10 cellular contexts compared by ENCODE assay signal in the genomic region with DNA sequence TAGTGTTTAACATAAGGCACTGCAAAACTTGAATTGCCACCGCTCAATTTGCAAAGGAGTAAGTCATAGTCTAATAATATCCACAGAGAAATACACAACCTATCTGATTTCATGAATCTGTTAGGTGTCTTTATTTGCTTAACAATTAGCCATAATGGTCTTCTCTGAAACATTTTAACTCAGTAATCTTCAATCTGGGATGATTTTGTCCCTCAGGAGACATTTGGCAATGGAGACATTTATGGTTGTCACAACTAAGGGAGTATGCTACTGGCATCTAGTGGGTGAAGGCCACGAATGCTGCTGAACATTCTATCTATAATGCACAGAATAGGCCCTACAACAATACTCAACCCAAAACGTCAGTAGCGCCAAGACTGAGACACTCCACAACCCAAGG. TPM values are rescaled to one million over a fixed set of nuclear protein-coding genes. Genes with fewer than 3 reads are reported as not detected.
DNase-seq lines count a peak whose midpoint lies in the region; ATAC-seq, FAIRE-seq and TF ChIP-seq lines count a peak whose summit lies in the region.
"Had no signal": no experiment of that assay in that cellular context is flagged by ENCODE, and none has a peak within 500 bp of the region (broad histone marks: within the 10 kb centered on the region; RNA-seq: fewer than 3 reads in every experiment).

No MANE protein-coding gene starts in this region.

- peak overlapping the region in 4 of 10 donors; percentile 22 to 40 (median 33) for H3K4me3 Mint-ChIP-seq in naive thymus-derived CD8-positive, alpha-beta T cell

- CTCF ChIA-PET in K562 (lab: Yijun Ruan, JAX; ENCODE audit: low intra/inter-chr PET ratio) (no interaction called here), mammary epithelial cell (lab: Charles Lee; ENCODE audit: low non-redundant PET) (interaction anchor here (0.6 kb wide), 1 partner anchor 163 kb away, joined by 3 read pairs; no protein-coding TSS in a partner anchor)

- H3K9me1 ChIP-seq in K562 (ENCODE audit: control insufficient read depth, insufficient read depth, low read length): no peaks in the 10 kb centered on the region

- H3K9me3 ChIP-seq in DOHH2 (ENCODE audit: control insufficient read depth, insufficient read depth, low read length): no peaks in the 10 kb centered on the region
- H3K9me3 ChIP-seq in Loucy (ENCODE audit: insufficient read depth, low read depth, low read length): no peaks in the 10 kb centered on the region
- no peaks in the 10 kb centered on the region for H3K9me3 ChIP-seq in K562 (replicated peaks; ENCODE audit: control insufficient read depth, insufficient read depth, low read depth, low read length)
- H3K9me3 ChIP-seq in mammary epithelial cell (replicated peaks; ENCODE audit: insufficient read depth, low read length): no peaks in the 10 kb centered on the region

- in situ Hi-C loops in K562 (cut with MboI): no loop called here
- in situ Hi-C loops in mammary epithelial cell (cut with MboI; ENCODE audit: low sequenced_read_pairs in 2 of 2): no loop called here

- peak overlapping the region; percentile 45 for H3K4me2 ChIP-seq in DOHH2 (ENCODE audit: low read length)
- H3K4me2 ChIP-seq in Loucy (ENCODE audit: low read depth, low read length, poor library complexity, severe bottlenecking): peak overlapping the region; percentile 68
- no peak overlapping the region for H3K4me2 ChIP-seq in K562 (ENCODE audit: insufficient read depth, low read length)
- no peak overlapping the region for H3K4me2 ChIP-seq in mammary epithelial cell (ENCODE audit: insufficient read depth, low read depth, low read length)

- DNase-seq in K562 (ENCODE audit: extremely low read depth in 1 of 4, low spot score in 3 of 4) (no peak), COLO668 (lab: John Stamatoyannopoulos, UW; ENCODE audit: unreplicated experiment) (no peak), mammary epithelial cell (no peak), NAMALWA (ENCODE audit: low spot score) (no peak)
- no peak for DNase-seq in naive thymus-derived CD8-positive, alpha-beta T cell
- DNase-seq: effector memory CD4-positive, alpha-beta T cell; stimulated activated CD4-positive, alpha-beta T cell treated with anti-CD3 and anti-CD28 coated beads, Interleukin-12 subunit alpha, Interleukin-12 subunit beta, amount 100 ng/mL, for 4 hours had no signal

- peak overlapping the region; percentile 11; the same call in 1 of the 2 replicates for H3K4me3 ChIP-seq in DOHH2 (ENCODE audit: low read length)
- peak overlapping the region; percentile 46 for H3K4me3 ChIP-seq in Loucy (ENCODE audit: low read length, poor library complexity, severe bottlenecking)
- no peak overlapping the region for H3K4me3 ChIP-seq in K562
- H3K4me3 ChIP-seq in mammary epithelial cell (replicated peaks in 1 of 3; ENCODE audit: insufficient read depth in 1 of 3, low read depth in 2 of 3, low read length in 3 of 3): no peak overlapping the region

- BruUV-seq in K562 (replicated peaks; lab: Mats Ljungman, UMichigan): no TSS peak
- no TSS peak for BruUV-seq in mammary epithelial cell (replicated peaks; lab: Mats Ljungman, UMichigan)

- 76% methylated on average over 4 of the region's 4 CpGs for WGBS in K562 (ENCODE audit: insufficient coverage, low coverage, missing lambda C conversion rate)
- WGBS in mammary epithelial cell (ENCODE audit: low coverage, missing lambda C conversion rate): 56% methylated on average over 4 of the region's 4 CpGs

- H4K20me1 ChIP-seq in DOHH2 (ENCODE audit: control insufficient read depth, insufficient read depth, low read depth, low read length): peaks cover 39% of the 10 kb centered on the region
- peaks cover 84% of the 10 kb centered on the region for H4K20me1 ChIP-seq in Loucy (ENCODE audit: insufficient read depth, low read length, poor library complexity, severe bottlenecking)
- H4K20me1 ChIP-seq in K562 (replicated peaks; ENCODE audit: control insufficient read depth, insufficient read depth, low read length): no peaks in the 10 kb centered on the region
- H4K20me1 ChIP-seq in mammary epithelial cell (ENCODE audit: insufficient read depth, low read length): no peaks in the 10 kb centered on the region

- no peaks in the 10 kb centered on the region for H3K9me3 Mint-ChIP-seq in naive thymus-derived CD8-positive, alpha-beta T cell

- TF ChIP-seq RAD21 in K562 (CRISPR knock-in tag; conservative IDR thresholded peaks at IDR 0.05 in 1 of 2, IDR thresholded peaks at IDR 0.05 in 1 of 2): no peak

- no peak for TF ChIP-seq POLR2A in K562 (conservative IDR thresholded peaks at IDR 0.05)

- peak; percentile 23 for FAIRE-seq in K562 (lab: Jason Lieb, UNC)

- H3K27ac Mint-ChIP-seq in naive thymus-derived CD8-positive, alpha-beta T cell: peak overlapping the region in 7 of 10 donors; percentile 4 to 48 (median 17)

- dilution Hi-C loops in mammary epithelial cell (cut with HindIII; ENCODE audit: low sequenced_read_pairs): no loop called here

- peak overlapping the region; percentile 13; the same call in 1 of the 2 replicates for H3K27ac ChIP-seq in DOHH2 (ENCODE audit: low read depth, low read length)
- no peak overlapping the region for H3K27ac ChIP-seq in K562 (ENCODE audit: extremely low read depth, low read depth, low read length)
- H3K27ac ChIP-seq in mammary epithelial cell (ENCODE audit: insufficient read depth, low read depth, low read length): no peak overlapping the region

- peaks cover 22% of the 10 kb centered on the region for H3F3A ChIP-seq in DOHH2 (ENCODE audit: control insufficient read depth, insufficient read depth)
- no peaks in the 10 kb centered on the region for H3F3A ChIP-seq in Loucy (ENCODE audit: low read depth)

- H3K9ac ChIP-seq in Loucy (ENCODE audit: low read depth, low read length, poor library complexity, severe bottlenecking) (no peak overlapping the region), K562 (ENCODE audit: insufficient read depth in 1 of 2, low read depth in 2 of 2, low read length in 2 of 2) (no peak overlapping the region), mammary epithelial cell (ENCODE audit: insufficient read depth, low read length) (no peak overlapping the region)

- no peak for TF ChIP-seq EP300 in K562 (IDR thresholded peaks at IDR 0.05; ENCODE audit: low read length)

- H3K27me3 ChIP-seq in DOHH2 (ENCODE audit: control insufficient read depth, low read length) (no peaks in the 10 kb centered on the region), Loucy (ENCODE audit: insufficient read depth, low read length, poor library complexity, severe bottlenecking) (peaks cover 9% of the 10 kb centered on the region), K562 (ENCODE audit: control insufficient read depth in 2 of 2, insufficient read depth in 2 of 2, low read length in 2 of 2) (no peaks in the 10 kb centered on the region), mammary epithelial cell (ENCODE audit: insufficient read depth, low read length) (no peaks in the 10 kb centered on the region)

- TF ChIP-seq CTCF in DOHH2 (IDR thresholded peaks at IDR 0.05; ENCODE audit: low read depth, low read length, poor library complexity, severe bottlenecking) (no peak), Loucy (conservative IDR thresholded peaks at IDR 0.05; ENCODE audit: low read length) (peak; percentile 42), K562 (IDR thresholded peaks at IDR 0.05 in 2 of 3, conservative IDR thresholded peaks at IDR 0.05 in 1 of 3; ENCODE audit: insufficient read depth in 2 of 3, low read depth in 1 of 3, low read length in 3 of 3) (no peak), mammary epithelial cell (conservative IDR thresholded peaks at IDR 0.05 in 1 of 2, IDR thresholded peaks at IDR 0.05 in 1 of 2; ENCODE audit: extremely low read depth in 1 of 2, insufficient read depth in 1 of 2, low read depth in 1 of 2, low read length in 2 of 2) (peak in 1 of 2 donors; percentile 34)

- peaks cover 17 to 66% (median 62%) of the 10 kb centered on the region in 4 donors for H3K4me1 Mint-ChIP-seq in naive thymus-derived CD8-positive, alpha-beta T cell

- no peaks in the 10 kb centered on the region for H3K27me3 Mint-ChIP-seq in naive thymus-derived CD8-positive, alpha-beta T cell

- H3K36me3 ChIP-seq in DOHH2 (ENCODE audit: control insufficient read depth, low read length) (peaks cover 77% of the 10 kb centered on the region), Loucy (ENCODE audit: insufficient read depth, low read length) (no peaks in the 10 kb centered on the region), K562 (ENCODE audit: control insufficient read depth, insufficient read depth, low read length) (peaks cover 28% of the 10 kb centered on the region; the same call in 1 of the 3 replicates), mammary epithelial cell (ENCODE audit: insufficient read depth, low read length) (no peaks in the 10 kb centered on the region)

- peaks cover 78% of the 10 kb centered on the region for H3K4me1 ChIP-seq in DOHH2 (ENCODE audit: control insufficient read depth, low read length)
- H3K4me1 ChIP-seq in Loucy (ENCODE audit: insufficient read depth, low read length, poor library complexity, severe bottlenecking): peaks cover 36% of the 10 kb centered on the region
- peaks cover 4 to 25% of the 10 kb centered on the region in 2 experiments; a peak in 4 of 5 replicates for H3K4me1 ChIP-seq in K562 (replicated peaks in 1 of 2; ENCODE audit: control insufficient read depth in 2 of 2, insufficient read depth in 2 of 2, low read length in 2 of 2)
- H3K4me1 ChIP-seq in mammary epithelial cell (ENCODE audit: insufficient read depth, low read length): peaks cover 17% of the 10 kb centered on the region

- no peak for ATAC-seq in K562
- no peak for ATAC-seq in naive thymus-derived CD8-positive, alpha-beta T cell
- ATAC-seq: left lobe of liver had no signal

- H3K9me2 ChIP-seq in DOHH2 (replicated peaks; ENCODE audit: control insufficient read depth, low read length) (no peaks in the 10 kb centered on the region), Loucy (replicated peaks; ENCODE audit: low read depth, low read length) (no peaks in the 10 kb centered on the region)

- POLR2A ChIA-PET in K562 (lab: Yijun Ruan, JAX): no interaction called here
- POLR2A ChIA-PET in naive thymus-derived CD8-positive, alpha-beta T cell (lab: Charles Lee): no interaction called here

- H2AFZ ChIP-seq in Loucy (ENCODE audit: low read length) (no peak overlapping the region), K562 (ENCODE audit: low read depth, low read length) (no peak overlapping the region), mammary epithelial cell (ENCODE audit: low read depth, low read length) (no peak overlapping the region)

- H3K36me3 Mint-ChIP-seq in naive thymus-derived CD8-positive, alpha-beta T cell: peaks cover 0 to 21% (median 0%) of the 10 kb centered on the region in 3 donors

- intact Hi-C loops in K562 (cut with micrococcal nuclease) (no loop called here), mammary epithelial cell (cut with micrococcal nuclease) (loop anchor here (5.0 kb wide), 1 partner anchor 45 kb away; no protein-coding TSS in a partner anchor)

- H3K79me2 ChIP-seq in DOHH2 (ENCODE audit: control insufficient read depth, low read length) (peaks cover 94% of the 10 kb centered on the region), Loucy (ENCODE audit: insufficient read depth, low read length) (peaks cover 92% of the 10 kb centered on the region), K562 (ENCODE audit: control insufficient read depth, insufficient read depth, low read length) (peaks cover 92% of the 10 kb centered on the region), mammary epithelial cell (ENCODE audit: insufficient read depth, low read length) (peaks cover 93% of the 10 kb centered on the region)

RNA-seq across cellular contexts. Expression of gene UBE2G1, which starts 4.3 kb away (rescaled TPM):
- 8.0 and 17.2 TPM in 2 replicates for total RNA-seq in K562 (2011; cell fraction: chromatin; rRNA removed; ENCODE audit: low replicate concordance)
- total RNA-seq in K562 (2011; cell fraction: nucleolus; rRNA removed): 8.7 and 10.5 TPM in 2 replicates
- total RNA-seq in K562 (2011; cell fraction: nucleoplasm; rRNA removed): 13.7 and 19.2 TPM in 2 replicates
- 46.5 and 48.8 TPM in 2 replicates for total RNA-seq in K562 (2014; rRNA removed)
- 25.2 and 30.7 TPM in 2 replicates for total RNA-seq in K562 (2014; rRNA removed; fragmentation: Illumina TruSeq; extraction: Trizol)
- total RNA-seq in K562 (2015; rRNA removed; fragmentation: Illumina TruSeq; extraction: Trizol): 28.4 and 28.9 TPM in 2 replicates
- total RNA-seq in K562 (2021): 65.9 and 70.1 TPM in 2 replicates
- polyA plus RNA-seq in K562 (2011; rRNA removed): 26.7 and 39.6 TPM in 2 replicates
- polyA plus RNA-seq in K562 (2011; cell fraction: cytosol; rRNA removed): 16.9 and 21.1 TPM in 2 replicates
- polyA plus RNA-seq in K562 (2011; cell fraction: nucleus; rRNA removed): 9.6 and 10.6 TPM in 2 replicates
- 33.0 and 37.8 TPM in 2 replicates for polyA plus RNA-seq in K562 (2012)
- polyA plus RNA-seq in K562 (2014; fragmentation: Illumina TruSeq; extraction: Trizol): 28.8 and 36.7 TPM in 2 replicates
- 10 to 100 TPM; 10.1 to 16.4 TPM for polyA plus RNA-seq in K562 (2014; fragmentation: Nextera tagmentation; extraction: Ambion mirVana)
- polyA plus RNA-seq in K562 (2014; rRNA removed): 29.0 and 29.7 TPM in 2 replicates
- 26.1 and 30.5 TPM in 2 replicates for polyA minus RNA-seq in K562 (2011; rRNA and poly(A)+ RNA removed)
- 22.1 and 25.4 TPM in 2 replicates for polyA minus RNA-seq in K562 (2011; cell fraction: cytosol; rRNA and poly(A)+ RNA removed)
- polyA minus RNA-seq in K562 (2011; cell fraction: nucleus; rRNA and poly(A)+ RNA removed): 8.8 TPM in 2 replicates
- 10 to 100 TPM; 57.2 to 64.5 TPM for total RNA-seq in naive thymus-derived CD8-positive, alpha-beta T cell
- polyA plus RNA-seq in naive thymus-derived CD8-positive, alpha-beta T cell: 10 to 100 TPM; 42.7 to 56.5 (median 50.4) TPM
- total RNA-seq in mammary epithelial cell: 10 to 100 TPM; 60.8 to 93.0 TPM
- polyA plus RNA-seq in mammary epithelial cell: 38.7 TPM
- polyA minus RNA-seq in mammary epithelial cell: 34.4 TPM

Comparison
In these comparisons a context has a peak if more than half of its experiments do, and no peak if none do; other contexts are left out.
1. H3K4me2 ChIP-seq: peak in DOHH2 (single experiment) and Loucy (single experiment); none in K562 (single experiment) and mammary epithelial cell (single experiment).
2. H3K4me3 ChIP-seq: peak in DOHH2 (single experiment) and Loucy (single experiment); none in K562 (single experiment) and mammary epithelial cell (0 of 3).